17 cellular contexts compared by ENCODE assay signal in genomic region chr3:71704915-71705314, GRCh38. TPM values are rescaled to one million over a fixed set of nuclear protein-coding genes. Genes with fewer than 3 reads are reported as not detected.
A peak's percentile ranks its signal among the peaks of the same experiment; 100 is the strongest.
DNase-seq lines count a peak whose midpoint lies in the region; ATAC-seq and TF ChIP-seq lines count a peak whose summit lies in the region.
"Had no signal": no experiment of that assay in that cellular context is flagged by ENCODE, and none has a peak within 500 bp of the region (broad histone marks: within the 10 kb centered on the region; RNA-seq: fewer than 3 reads in every experiment).

No MANE protein-coding gene starts in this region.

- TF ChIP-seq CTCF in left ventricle myocardium inferior (IDR thresholded peaks at IDR 0.05; ENCODE audit: borderline replicate concordance) (no peak), natural killer cell (IDR thresholded peaks at IDR 0.05) (no peak)

- H3K4me1 Mint-ChIP-seq in T-helper 17 cell (peaks cover 52% of the 10 kb centered on the region), natural killer cell (peaks cover 77 to 86% of the 10 kb centered on the region in 2 donors)
- H3K4me1 Mint-ChIP-seq in activated naive CD8-positive, alpha-beta T cell treated with anti-CD3 and anti-CD28 coated beads, Interleukin-2, amount 50 U/mL, for 24 hours = peaks cover 49% of the 10 kb centered on the region

- H3K27me3 Mint-ChIP-seq in T-helper 17 cell = no peaks in the 10 kb centered on the region
- H3K27me3 Mint-ChIP-seq in activated naive CD8-positive, alpha-beta T cell treated with anti-CD3 and anti-CD28 coated beads, Interleukin-2, amount 50 U/mL, for 24 hours = no peaks in the 10 kb centered on the region
- no peaks in the 10 kb centered on the region for H3K27me3 Mint-ChIP-seq in natural killer cell (ENCODE audit: low read depth in 2 of 2)
- H3K27me3 Mint-ChIP-seq: B cell had no signal

- H3K27ac ChIP-seq in left ventricle myocardium inferior (replicated peaks) = no peak overlapping the region
- H3K27ac ChIP-seq: KMS-11, PC-9 had no signal

- H3K4me1 ChIP-seq in left ventricle myocardium inferior = peaks cover 40% of the 10 kb centered on the region

- H3K4me3 Mint-ChIP-seq in T-helper 17 cell = no peak overlapping the region
- no peak overlapping the region for H3K4me3 Mint-ChIP-seq in activated naive CD8-positive, alpha-beta T cell treated with anti-CD3 and anti-CD28 coated beads, Interleukin-2, amount 50 U/mL, for 24 hours
- no peak overlapping the region for H3K4me3 Mint-ChIP-seq in natural killer cell
- H3K4me3 Mint-ChIP-seq: B cell had no signal

- intact Hi-C loops in Right ventricle myocardium inferior (cut with DNase I) = no loop called here
- intact Hi-C loops in left ventricle myocardium inferior (cut with micrococcal nuclease) = no loop called here
- intact Hi-C loops in natural killer cell (cut with micrococcal nuclease) = loop anchor here (10.0 kb wide), 1 partner anchor 1140 kb away; the partner anchor contains the start of gene SHQ1

- no peak for DNase-seq in Right ventricle myocardium inferior (ENCODE audit: missing footprints)
- DNase-seq in left ventricle myocardium inferior = no peak
- no peak for DNase-seq in T-helper 17 cell
- no peak for DNase-seq in activated naive CD8-positive, alpha-beta T cell treated with anti-CD3 and anti-CD28 coated beads, Interleukin-2, amount 50 U/mL, for 24 hours
- no peak for DNase-seq in natural killer cell
- DNase-seq in NCI-H1694 treated with DMSO at 0.1 percent for 48 hours (lab: John Stamatoyannopoulos, UW) = no peak
- DNase-seq: MG63, NCI-H1105 treated with DMSO at 0.1 percent for 48 hours, NCI-H187 treated with DMSO at 0.1 percent for 48 hours, NCI-H446 treated with DMSO at 0.1 percent for 48 hours, NCI-H748 treated with DMSO at 0.1 percent for 48 hours, PC-9 had no signal

- H3K9me3 ChIP-seq in left ventricle myocardium inferior (replicated peaks) (no peaks in the 10 kb centered on the region), T-helper 17 cell (ENCODE audit: control insufficient read depth, low read length, poor library complexity, severe bottlenecking) (no peaks in the 10 kb centered on the region)
- H3K9me3 ChIP-seq: MG63 had no signal

- H3K4me3 ChIP-seq in left ventricle myocardium inferior = no peak overlapping the region
- H3K4me3 ChIP-seq: MG63, PC-9 had no signal

- H3K36me3 Mint-ChIP-seq in T-helper 17 cell (ENCODE audit: low read depth) (peaks cover 2% of the 10 kb centered on the region), natural killer cell (no peaks in the 10 kb centered on the region)
- peaks cover 10% of the 10 kb centered on the region for H3K36me3 Mint-ChIP-seq in activated naive CD8-positive, alpha-beta T cell treated with anti-CD3 and anti-CD28 coated beads, Interleukin-2, amount 50 U/mL, for 24 hours (ENCODE audit: low read depth)

- H3K27ac Mint-ChIP-seq in T-helper 17 cell (peak overlapping the region; percentile 95), natural killer cell (peak overlapping the region; percentile 11 to 93)
- H3K27ac Mint-ChIP-seq in activated naive CD8-positive, alpha-beta T cell treated with anti-CD3 and anti-CD28 coated beads, Interleukin-2, amount 50 U/mL, for 24 hours = peak overlapping the region; percentile 47
- H3K27ac Mint-ChIP-seq: B cell had no signal

- H3K36me3 ChIP-seq in left ventricle myocardium inferior = peaks cover 4% of the 10 kb centered on the region
- H3K36me3 ChIP-seq: MG63 had no signal

- ATAC-seq in Right ventricle myocardium inferior (peak; percentile 73), T-helper 17 cell (no peak), natural killer cell (no peak), HG03521 (IDR thresholded peaks at IDR 0.05; ENCODE audit: unreplicated experiment) (no peak), HG03342 (IDR thresholded peaks at IDR 0.05; ENCODE audit: unreplicated experiment) (no peak)
- no peak for ATAC-seq in activated naive CD8-positive, alpha-beta T cell treated with anti-CD3 and anti-CD28 coated beads, Interleukin-2, amount 50 U/mL, for 24 hours
- ATAC-seq: HepG2 had no signal

- no peaks in the 10 kb centered on the region for H3K27me3 ChIP-seq in left ventricle myocardium inferior (ENCODE audit: low read depth)
- H3K27me3 ChIP-seq: MG63 had no signal

- H3K9me3 Mint-ChIP-seq in activated naive CD8-positive, alpha-beta T cell treated with anti-CD3 and anti-CD28 coated beads, Interleukin-2, amount 50 U/mL, for 24 hours = no peaks in the 10 kb centered on the region
- no peaks in the 10 kb centered on the region for H3K9me3 Mint-ChIP-seq in natural killer cell

RNA-seq across cellular contexts. Expression of gene EIF4E3, which starts 20.3 kb away (rescaled TPM):
- total RNA-seq in Right ventricle myocardium inferior (49.2 TPM), left ventricle myocardium inferior (48.9 TPM), T-helper 17 cell (10 to 100 TPM; 41.4 to 63.7 TPM), natural killer cell (10 to 100 TPM; 44.9 to 52.2 (median 46.7) TPM)
- total RNA-seq: PC-9 had no signal

RNA-seq across cellular contexts. Expression of gene GPR27, which starts 48.7 kb away (rescaled TPM):
- total RNA-seq in Right ventricle myocardium inferior (3.7 TPM), left ventricle myocardium inferior (7.3 TPM), T-helper 17 cell (1 to 10 TPM; 1.0 TPM), natural killer cell (1 to 10 TPM in 1 of 3 donors, under 1 TPM in 1, not detected in 1; 0.14 to 2.8 TPM)
- total RNA-seq: B cell, HepG2, PC-9 had no signal
